8 cellular contexts compared by ENCODE assay signal in the genomic region with DNA sequence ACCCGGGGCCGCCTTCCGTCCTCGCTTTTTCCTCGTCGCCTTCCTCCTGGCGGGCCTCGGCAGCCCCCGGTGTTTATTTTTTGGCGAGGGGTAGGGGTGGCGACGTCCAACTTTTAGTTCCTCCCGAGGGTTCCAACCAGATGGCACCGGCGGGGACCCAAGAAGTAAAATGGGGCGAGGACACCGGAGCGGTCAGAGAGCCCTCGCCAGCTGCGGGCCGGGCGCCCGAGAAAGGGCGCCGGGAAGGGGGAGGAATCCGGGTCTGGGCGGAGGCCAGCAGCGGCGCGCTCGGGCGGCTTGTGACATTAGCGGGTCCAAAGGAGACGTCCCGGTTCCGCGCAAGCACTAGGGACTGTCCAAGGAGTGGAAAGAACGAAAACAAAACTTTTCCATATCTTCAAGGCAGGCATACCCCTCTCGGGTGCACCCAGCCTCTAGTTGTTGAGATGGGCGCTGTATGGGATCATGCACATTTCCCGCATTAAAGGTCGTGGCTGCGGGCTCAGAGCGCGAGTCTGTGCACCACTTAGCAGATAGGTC. TPM values are rescaled to one million over a fixed set of nuclear protein-coding genes. Genes with fewer than 3 reads are reported as not detected.
DNase-seq lines count a peak whose midpoint lies in the region; ATAC-seq and TF ChIP-seq lines count a peak whose summit lies in the region.

No MANE protein-coding gene starts in this region.

- H3K36me3 ChIP-seq in DND-41 (ENCODE audit: insufficient read depth, low read length): no peaks in the 10 kb centered on the region
- no peaks in the 10 kb centered on the region for H3K36me3 ChIP-seq in esophagus squamous epithelium
- no peaks in the 10 kb centered on the region for H3K36me3 ChIP-seq in mucosa of descending colon (ENCODE audit: low read depth)
- peaks cover 0 to 7% (median 0%) of the 10 kb centered on the region in 3 donors for H3K36me3 ChIP-seq in tibial artery

- H4K20me1 ChIP-seq in DND-41 (ENCODE audit: insufficient read depth, low read length): no peaks in the 10 kb centered on the region

- TF ChIP-seq CTCF in DND-41 (IDR thresholded peaks at IDR 0.05; ENCODE audit: borderline replicate concordance, extremely low read depth, low read length, poor library complexity, severe bottlenecking) (no peak), esophagus squamous epithelium (IDR thresholded peaks at IDR 0.05) (no peak), mucosa of descending colon (IDR thresholded peaks at IDR 0.05) (no peak), tibial artery (IDR thresholded peaks at IDR 0.05) (no peak)

- peaks cover 20% of the 10 kb centered on the region for H3K4me1 Mint-ChIP-seq in activated T-cell treated with anti-CD3 and anti-CD28 coated beads, Interleukin-2, amount 50 U/mL, for 4 hours (ENCODE audit: low read depth)

- 1% methylated on average over 13 to 14 of the region's 45 CpGs for WGBS in esophagus squamous epithelium, 2 donors

- 0 out of 2 replicates have a peak, but pooled peaks cover 2% of the 10 kb centered on the region for H3K79me2 ChIP-seq in DND-41 (ENCODE audit: insufficient read depth, low read length)

- H3K4me3 ChIP-seq in DND-41 (ENCODE audit: low read depth in 1 of 2, low read length in 2 of 2): peak overlapping the region; percentile 26 to 71; a peak in 3 of 4 replicates
- H3K4me3 ChIP-seq in esophagus squamous epithelium: peak overlapping the region; percentile 64 to 93 (median 76)
- peak overlapping the region; percentile 83 for H3K4me3 ChIP-seq in mucosa of descending colon
- H3K4me3 ChIP-seq in tibial artery: peak overlapping the region; percentile 67 to 95

- H3K27ac ChIP-seq in DND-41 (ENCODE audit: low read length): no peak overlapping the region; the same call in 1 of the 2 replicates
- H3K27ac ChIP-seq in esophagus squamous epithelium: peak overlapping the region; percentile 91 to 98 (median 96)
- peak overlapping the region; percentile 93 to 96 for H3K27ac ChIP-seq in tibial artery

- TF ChIP-seq POLR2A in esophagus squamous epithelium (IDR thresholded peaks at IDR 0.05): no peak

- peak overlapping the region; percentile 76 for H3K9ac ChIP-seq in DND-41 (ENCODE audit: low read depth, low read length)

- no peaks in the 10 kb centered on the region for H3K27me3 ChIP-seq in DND-41 (ENCODE audit: insufficient read depth, low read length, poor library complexity)
- H3K27me3 ChIP-seq in esophagus squamous epithelium: no peaks in the 10 kb centered on the region
- no peaks in the 10 kb centered on the region for H3K27me3 ChIP-seq in tibial artery

- peak overlapping the region; percentile 67 for H3K4me2 ChIP-seq in DND-41 (ENCODE audit: insufficient read depth, low read length)

- peak overlapping the region; percentile 88 for H3K4me3 Mint-ChIP-seq in activated T-cell treated with anti-CD3 and anti-CD28 coated beads, Interleukin-2, amount 50 U/mL, for 4 hours

- peak overlapping the region; percentile 65 for H2AFZ ChIP-seq in DND-41 (ENCODE audit: low read depth, low read length)

- H3K4me1 ChIP-seq in DND-41 (ENCODE audit: insufficient read depth, low read length): peaks cover 19% of the 10 kb centered on the region
- H3K4me1 ChIP-seq in esophagus squamous epithelium: peaks cover 20 to 56% (median 28%) of the 10 kb centered on the region in 3 donors
- peaks cover 18% of the 10 kb centered on the region for H3K4me1 ChIP-seq in mucosa of descending colon (ENCODE audit: low read depth)
- H3K4me1 ChIP-seq in tibial artery: peaks cover 0 to 32% (median 17%) of the 10 kb centered on the region in 4 donors

- H3K9me3 ChIP-seq in DND-41 (ENCODE audit: insufficient read depth, low read length, severe bottlenecking): peaks cover 5% of the 10 kb centered on the region
- H3K9me3 ChIP-seq in esophagus squamous epithelium: no peaks in the 10 kb centered on the region
- peaks cover 4% of the 10 kb centered on the region for H3K9me3 ChIP-seq in mucosa of descending colon
- no peaks in the 10 kb centered on the region for H3K9me3 ChIP-seq in tibial artery

- intact Hi-C loops in esophagus squamous epithelium (cut with DNase I) (no loop called here), mucosa of descending colon (cut with DNase I, micrococcal nuclease) (no loop called here), tibial artery (cut with DNase I; ENCODE audit: low total_unique reads) (loop anchor here (5.0 to 10.0 kb wide), 3 partner anchors 63 to 815 kb away; a partner anchor contains a TSS)

- ATAC-seq in DND-41 (ENCODE audit: insufficient read depth, low read depth) (no peak), GM21447 (IDR thresholded peaks at IDR 0.05; ENCODE audit: unreplicated experiment) (peak; percentile 26), mucosa of descending colon (peak; percentile 70)
- peak; percentile 16 to 30 for ATAC-seq in activated T-cell treated with anti-CD3 and anti-CD28 coated beads, Interleukin-2, amount 50 U/mL, for 4 hours

- H3K27me3 Mint-ChIP-seq in activated T-cell treated with anti-CD3 and anti-CD28 coated beads, Interleukin-2, amount 50 U/mL, for 4 hours (ENCODE audit: low read depth): peaks cover 9% of the 10 kb centered on the region

- H3K36me3 Mint-ChIP-seq in activated T-cell treated with anti-CD3 and anti-CD28 coated beads, Interleukin-2, amount 50 U/mL, for 4 hours (ENCODE audit: insufficient read depth): peaks cover 16% of the 10 kb centered on the region

- H3K9me3 Mint-ChIP-seq in activated T-cell treated with anti-CD3 and anti-CD28 coated beads, Interleukin-2, amount 50 U/mL, for 4 hours: no peaks in the 10 kb centered on the region

- peak; percentile 11 for DNase-seq in DND-41
- DNase-seq in HuH-7.5 (ENCODE audit: low spot score): peak; percentile 85
- no peak for DNase-seq in activated T-cell treated with anti-CD3 and anti-CD28 coated beads, Interleukin-2, amount 50 U/mL, for 4 hours
- no peak for DNase-seq in esophagus squamous epithelium (lab: John Stamatoyannopoulos, UW)
- peak; percentile 72 to 83 (median 76) for DNase-seq in mucosa of descending colon
- DNase-seq in tibial artery: peak; percentile 59 to 81
- no peak for DNase-seq in NCI-H2029 (lab: John Stamatoyannopoulos, UW)

RNA-seq across cellular contexts. Expression of a gene that starts 0.7 kb away (rescaled TPM):
- total RNA-seq in activated T-cell treated with anti-CD3 and anti-CD28 coated beads, Interleukin-2, amount 50 U/mL, for 4 hours: 10 to 100 TPM in 1 of 3 donors, 1 to 10 TPM in 2; 6.2 to 10.4 (median 7.4) TPM
- total RNA-seq in esophagus squamous epithelium: 10 to 100 TPM; 12.0 to 22.1 (median 12.9) TPM
- 10 to 100 TPM; 12.5 to 18.2 (median 14.8) TPM for total RNA-seq in mucosa of descending colon

Comparison
In these comparisons a context has a peak if more than half of its experiments do, and no peak if none do; other contexts are left out.
1. DNase-seq: peak in DND-41 (single experiment), HuH-7.5 (single experiment), mucosa of descending colon (3 of 3) and tibial artery (2 of 2); none in activated T-cell treated with anti-CD3 and anti-CD28 coated beads, Interleukin-2, amount 50 U/mL, for 4 hours (single experiment), esophagus squamous epithelium (single experiment) and NCI-H2029 (single experiment).
2. Peak in every context shown above with its lines, with median percentiles within 50 percentile points of each other: H3K4me3 ChIP-seq.